ENCODE assay signal across 8 cellular contexts in genomic region chr13:77919351-77920294, GRCh38. TPM values are rescaled to one million over a fixed set of nuclear protein-coding genes. Genes with fewer than 3 reads are reported as not detected.
A peak's percentile ranks its signal among the peaks of the same experiment; 100 is the strongest.
DNase-seq lines count a peak whose midpoint lies in the region; ATAC-seq and TF ChIP-seq lines count a peak whose summit lies in the region.

No MANE protein-coding gene starts in this region.

- no peak overlapping the region for H3K27ac Mint-ChIP-seq in activated T-helper 1 cell treated with anti-CD3 and anti-CD28 coated beads, Interleukin-12 subunit alpha, Interleukin-12 subunit beta, Interleukin-2, Interleukin-4 antibody, amounts not matched to agents 30 ng/mL and 10 ng/mL and 1 ng/mL, durations not matched to agents 14 hours and 24 hours and 36 hours

- no peak for TF ChIP-seq CTCF in thoracic aorta (IDR thresholded peaks at IDR 0.05)

- H3K27me3 Mint-ChIP-seq in activated T-helper 1 cell treated with anti-CD3 and anti-CD28 coated beads, Interleukin-12 subunit alpha, Interleukin-12 subunit beta, Interleukin-2, Interleukin-4 antibody, amounts not matched to agents 30 ng/mL and 10 ng/mL and 1 ng/mL, durations not matched to agents 14 hours and 24 hours and 36 hours (ENCODE audit: insufficient read depth), result peaks cover 7% of the 10 kb centered on the region

- no peaks in the 10 kb centered on the region for H3K36me3 ChIP-seq in thoracic aorta

- peak; percentile 28 for ATAC-seq in HG03039 (IDR thresholded peaks at IDR 0.05; ENCODE audit: unreplicated experiment)
- peak; percentile 67 for ATAC-seq in left lobe of liver
- ATAC-seq in thoracic aorta (ENCODE audit: insufficient number of reproducible peaks, low FRiP score, low read depth), result no peak
- no peak for ATAC-seq in HG03159 (IDR thresholded peaks at IDR 0.05; ENCODE audit: unreplicated experiment)

- H3K36me3 Mint-ChIP-seq in activated T-helper 1 cell treated with anti-CD3 and anti-CD28 coated beads, Interleukin-12 subunit alpha, Interleukin-12 subunit beta, Interleukin-2, Interleukin-4 antibody, amounts not matched to agents 30 ng/mL and 10 ng/mL and 1 ng/mL, durations not matched to agents 14 hours and 24 hours and 36 hours (ENCODE audit: low read depth), result no peaks in the 10 kb centered on the region

- intact Hi-C loops in activated T-helper 1 cell treated with anti-CD3 and anti-CD28 coated beads, Interleukin-12 subunit alpha, Interleukin-12 subunit beta, Interleukin-2, Interleukin-4 antibody, amounts not matched to agents 30 ng/mL and 10 ng/mL and 1 ng/mL, durations not matched to agents 14 hours and 24 hours and 36 hours (cut with micrococcal nuclease), result loop anchor here (5.0 kb wide), 1 partner anchor 673 kb away; no protein-coding TSS in a partner anchor

- DNase-seq in AG08395 (ENCODE audit: low spot score), result peak; percentile 21
- DNase-seq in left lobe of liver (ENCODE audit: low spot score), result peak; percentile 48
- no peak for DNase-seq in thoracic aorta (ENCODE audit: low spot score)
- no peak for DNase-seq in LoVo (ENCODE audit: low spot score)
- DNase-seq in activated T-helper 1 cell treated with anti-CD3 and anti-CD28 coated beads, Interleukin-12 subunit alpha, Interleukin-12 subunit beta, Interleukin-2, Interleukin-4 antibody, amounts not matched to agents 30 ng/mL and 10 ng/mL and 1 ng/mL, durations not matched to agents 14 hours and 24 hours and 36 hours (ENCODE audit: low spot score), result no peak

- H3K9me3 Mint-ChIP-seq in activated T-helper 1 cell treated with anti-CD3 and anti-CD28 coated beads, Interleukin-12 subunit alpha, Interleukin-12 subunit beta, Interleukin-2, Interleukin-4 antibody, amounts not matched to agents 30 ng/mL and 10 ng/mL and 1 ng/mL, durations not matched to agents 14 hours and 24 hours and 36 hours, result no peaks in the 10 kb centered on the region

- no peaks in the 10 kb centered on the region for H3K9me3 ChIP-seq in thoracic aorta

- H3K27me3 ChIP-seq in thoracic aorta (replicated peaks; ENCODE audit: insufficient read depth), result no peaks in the 10 kb centered on the region

- H3K27ac ChIP-seq in cingulate gyrus (ENCODE audit: low read depth, low read length) (peak overlapping the region; percentile 60), thoracic aorta (no peak overlapping the region)

- no peak overlapping the region for H3K4me3 Mint-ChIP-seq in activated T-helper 1 cell treated with anti-CD3 and anti-CD28 coated beads, Interleukin-12 subunit alpha, Interleukin-12 subunit beta, Interleukin-2, Interleukin-4 antibody, amounts not matched to agents 30 ng/mL and 10 ng/mL and 1 ng/mL, durations not matched to agents 14 hours and 24 hours and 36 hours

- H3K4me3 ChIP-seq in thoracic aorta, result peak overlapping the region; percentile 70

- peaks cover 8% of the 10 kb centered on the region for H3K4me1 Mint-ChIP-seq in activated T-helper 1 cell treated with anti-CD3 and anti-CD28 coated beads, Interleukin-12 subunit alpha, Interleukin-12 subunit beta, Interleukin-2, Interleukin-4 antibody, amounts not matched to agents 30 ng/mL and 10 ng/mL and 1 ng/mL, durations not matched to agents 14 hours and 24 hours and 36 hours (ENCODE audit: low read depth)

- peaks cover 0 to 12% of the 10 kb centered on the region in 2 donors for H3K4me1 ChIP-seq in thoracic aorta (ENCODE audit: control insufficient read depth in 1 of 2, low read depth in 2 of 2)

RNA-seq across cellular contexts. Expression of gene EDNRB, which starts 1.0 kb away (rescaled TPM):
- total RNA-seq in left lobe of liver (27.3 TPM), thoracic aorta (10 to 100 TPM; 14.2 to 27.6 TPM)
- total RNA-seq in activated T-helper 1 cell treated with anti-CD3 and anti-CD28 coated beads, Interleukin-12 subunit alpha, Interleukin-12 subunit beta, Interleukin-2, Interleukin-4 antibody, amounts not matched to agents 30 ng/mL and 10 ng/mL and 1 ng/mL, durations not matched to agents 14 hours and 24 hours and 36 hours, result not detected in 2 replicates

Comparison
In these comparisons a context has a peak if more than half of its experiments do, and no peak if none do; other contexts are left out.
1. DNase-seq: peak in AG08395 (single experiment) and left lobe of liver (single experiment); none in thoracic aorta (single experiment), LoVo (single experiment) and activated T-helper 1 cell treated with anti-CD3 and anti-CD28 coated beads, Interleukin-12 subunit alpha, Interleukin-12 subunit beta, Interleukin-2, Interleukin-4 antibody, amounts not matched to agents 30 ng/mL and 10 ng/mL and 1 ng/mL, durations not matched to agents 14 hours and 24 hours and 36 hours (single experiment).
2. ATAC-seq: peak in HG03039 (single experiment) and left lobe of liver (single experiment); none in thoracic aorta (single experiment) and HG03159 (single experiment).
3. RNA of gene EDNRB, which starts 1.0 kb away (total RNA-seq): 14.2 to 27.6 TPM in thoracic aorta and 27.3 TPM in left lobe of liver (single experiment); not detected in activated T-helper 1 cell treated with anti-CD3 and anti-CD28 coated beads, Interleukin-12 subunit alpha, Interleukin-12 subunit beta, Interleukin-2, Interleukin-4 antibody, amounts not matched to agents 30 ng/mL and 10 ng/mL and 1 ng/mL, durations not matched to agents 14 hours and 24 hours and 36 hours; every median in the first group is over 10 times any median in the second.